In genomic region chr3:31165399-31165860, GRCh38 we compare ENCODE assay signal across 10 cellular contexts.
DNase-seq lines count a peak whose midpoint lies in the region; ATAC-seq, FAIRE-seq and TF ChIP-seq lines count a peak whose summit lies in the region.
"Had no signal": no experiment of that assay in that cellular context is flagged by ENCODE, and none has a peak within 500 bp of the region (broad histone marks: within the 10 kb centered on the region; RNA-seq: fewer than 3 reads in every experiment).

No MANE protein-coding gene starts in this region.

- TF ChIP-seq EP300 in HepG2 (IDR thresholded peaks at IDR 0.05; ENCODE audit: low read depth in 2 of 2, low read length in 2 of 2) (no peak), HepG2 (CRISPR knock-in tag; IDR thresholded peaks at IDR 0.05; ENCODE audit: borderline replicate concordance) (no peak)

- POLR2A ChIA-PET in HepG2 (lab: Yijun Ruan, JAX) = no interaction called here

- intact Hi-C loops in HepG2 (cut with micrococcal nuclease; ENCODE audit: unreplicated experiment) (no loop called here), right lobe of liver (cut with DNase I) (no loop called here), lower lobe of right lung (cut with DNase I) (no loop called here), aorta (cut with DNase I) (loop anchor here in 1 of 2 donors (5.0 kb wide), 1 partner anchor 112 kb away; no protein-coding TSS in a partner anchor)

- no peak for TF ChIP-seq RAD21 in HepG2 (CRISPR knock-in tag; IDR thresholded peaks at IDR 0.05)

- TF ChIP-seq CTCF in HepG2 (CRISPR knock-in tag; IDR thresholded peaks at IDR 0.05) (no peak), right lobe of liver (IDR thresholded peaks at IDR 0.05) (no peak), lower lobe of right lung (IDR thresholded peaks at IDR 0.05) (no peak)

- H3K4me1 ChIP-seq in HepG2 (ENCODE audit: insufficient read depth, low read length) = peaks cover 16% of the 10 kb centered on the region
- H3K4me1 ChIP-seq in right lobe of liver = no peaks in the 10 kb centered on the region
- peaks cover 21% of the 10 kb centered on the region for H3K4me1 ChIP-seq in lower lobe of right lung
- H3K4me1 ChIP-seq in aorta (ENCODE audit: control insufficient read depth in 1 of 2, insufficient read depth in 2 of 2, low read length in 2 of 2) = peaks cover 1 to 6% of the 10 kb centered on the region in 2 donors
- H3K4me1 ChIP-seq: colonic mucosa had no signal

- H3K27me3 ChIP-seq in HepG2 (ENCODE audit: control insufficient read depth in 1 of 2, insufficient read depth in 2 of 2, low read length in 2 of 2) (no peaks in the 10 kb centered on the region; a peak in 1 of 5 replicates), right lobe of liver (no peaks in the 10 kb centered on the region), lower lobe of right lung (ENCODE audit: low read depth) (no peaks in the 10 kb centered on the region), aorta (ENCODE audit: control insufficient read depth in 1 of 2, insufficient read depth in 2 of 2, low read length in 1 of 2) (no peaks in the 10 kb centered on the region)
- H3K27me3 ChIP-seq: colonic mucosa had no signal

- H3K9me3 ChIP-seq in HepG2 (ENCODE audit: low read length) = no peaks in the 10 kb centered on the region
- no peaks in the 10 kb centered on the region for H3K9me3 ChIP-seq in right lobe of liver
- no peaks in the 10 kb centered on the region for H3K9me3 ChIP-seq in lower lobe of right lung
- H3K9me3 ChIP-seq in aorta (ENCODE audit: control insufficient read depth, low read length) = no peaks in the 10 kb centered on the region
- H3K9me3 ChIP-seq: colonic mucosa had no signal

- TF ChIP-seq POLR2A in HepG2 (IDR thresholded peaks at IDR 0.05; ENCODE audit: insufficient read depth in 1 of 2, low read depth in 2 of 2, low read length in 2 of 2) (no peak), right lobe of liver (IDR thresholded peaks at IDR 0.05) (no peak)

- BruUV-seq in HepG2 (replicated peaks; lab: Mats Ljungman, UMichigan) = no TSS peak

- no peak for FAIRE-seq in HepG2 (lab: Jason Lieb, UNC)

- H3K79me2 ChIP-seq in HepG2 (ENCODE audit: insufficient read depth, low read length) = no peaks in the 10 kb centered on the region

- peak overlapping the region; percentile 58 for H3K4me2 ChIP-seq in HepG2 (ENCODE audit: low read depth, low read length)

- DNase-seq in HepG2 (ENCODE audit: low spot score) = no peak
- DNase-seq in right lobe of liver = no peak
- DNase-seq in astrocyte of the hippocampus (ENCODE audit: low read depth, low spot score) = peak; percentile 79
- peak; percentile 60 for DNase-seq in lower lobe of right lung
- no peak for DNase-seq in aorta
- DNase-seq in stimulated activated CD8-positive, alpha-beta memory T cell treated with anti-CD3 and anti-CD28 coated beads, Interleukin-4, amount 100 ng/mL, for 48 hours = no peak
- DNase-seq in substantia nigra (lab: John Stamatoyannopoulos, UW) = no peak
- DNase-seq: activated CD8-positive, alpha-beta memory T cell treated with anti-CD3 and anti-CD28 coated beads, Interleukin-2, amount 50 U/mL, for 48 hours; colonic mucosa had no signal

- H2AFZ ChIP-seq in HepG2 (ENCODE audit: low read length) = no peak overlapping the region

- H3K36me3 ChIP-seq in HepG2 (replicated peaks in 1 of 2; ENCODE audit: control insufficient read depth in 1 of 2, insufficient read depth in 2 of 2, low read length in 2 of 2) = no peaks in the 10 kb centered on the region
- H3K36me3 ChIP-seq in right lobe of liver = no peaks in the 10 kb centered on the region
- H3K36me3 ChIP-seq in lower lobe of right lung = no peaks in the 10 kb centered on the region
- no peaks in the 10 kb centered on the region for H3K36me3 ChIP-seq in aorta (ENCODE audit: control insufficient read depth in 1 of 2, insufficient read depth in 2 of 2, low read length in 1 of 2)
- H3K36me3 ChIP-seq: colonic mucosa had no signal

- H3K9ac ChIP-seq in HepG2 (ENCODE audit: insufficient read depth, low read depth, low read length) = no peak overlapping the region

- H3K27ac ChIP-seq in HepG2 (ENCODE audit: extremely low read length, insufficient read depth, low read length) (no peak overlapping the region), right lobe of liver (no peak overlapping the region), lower lobe of right lung (peak overlapping the region; percentile 70), aorta (ENCODE audit: low read depth in 1 of 2, low read length in 2 of 2) (peak overlapping the region; percentile 33 to 73), substantia nigra (ENCODE audit: low read depth, low read length, poor library complexity, severe bottlenecking) (no peak overlapping the region)
- H3K27ac ChIP-seq: colonic mucosa had no signal

- H3K4me3 ChIP-seq in HepG2 (replicated peaks in 1 of 3; ENCODE audit: insufficient read depth in 1 of 3, low read depth in 2 of 3, low read length in 3 of 3) (0 out of 6 replicates have a peak overlapping the region, but pooled peaks of 1 of the 3 experiments have one; percentile 6), right lobe of liver (no peak overlapping the region), lower lobe of right lung (no peak overlapping the region), aorta (ENCODE audit: low read length in 2 of 2) (peak overlapping the region; percentile 21 to 24)
- H3K4me3 ChIP-seq: colonic mucosa had no signal

- ATAC-seq in HepG2 (peak; percentile 50; the same call in 2 of the 3 replicates), right lobe of liver (no peak), lower lobe of right lung (peak; percentile 94 to 98), aorta (ENCODE audit: low FRiP score) (no peak), HG02610 (IDR thresholded peaks at IDR 0.05; ENCODE audit: unreplicated experiment) (no peak)

- in situ Hi-C loops in HepG2 (cut with HindIII; ENCODE audit: extremely low pct_ligation_motif_present, low pct_unique_long_range_greater_than_20kb) = no loop called here

- CTCF ChIA-PET in HepG2 (lab: Yijun Ruan, JAX; ENCODE audit: low intra/inter-chr PET ratio, low total read pairs) = no interaction called here

- 11% methylated on average over 8 of the region's 8 CpGs for WGBS in HepG2 (ENCODE audit: low lambda C conversion rate)
- 77% methylated on average over 8 of the region's 8 CpGs for WGBS in right lobe of liver (ENCODE audit: insufficient coverage, low coverage, low lambda C conversion rate, missing lambda C conversion rate)
- 3 to 4% methylated on average over 8 of the region's 8 CpGs for WGBS in aorta, 2 donors

- no peaks in the 10 kb centered on the region for H4K20me1 ChIP-seq in HepG2 (ENCODE audit: insufficient read depth, low read length)

TF ChIP-seq in HepG2, 621 proteins besides CTCF, POLR2A, EP300 and RAD21 (continues in another document):
- TF ChIP-seq GMEB1 (CRISPR knock-in tag; IDR thresholded peaks at IDR 0.05; ENCODE audit: borderline replicate concordance) (no peak), TEAD2 (CRISPR knock-in tag; IDR thresholded peaks at IDR 0.05) (no peak), ZNF460 (CRISPR knock-in tag; IDR thresholded peaks at IDR 0.05; ENCODE audit: borderline replicate concordance) (no peak), TSC22D2 (CRISPR knock-in tag; IDR thresholded peaks at IDR 0.05; ENCODE audit: borderline replicate concordance) (no peak), SNAPC4 (CRISPR knock-in tag; IDR thresholded peaks at IDR 0.05) (no peak), SSRP1 (CRISPR knock-in tag; IDR thresholded peaks at IDR 0.05) (no peak)

Comparison
In these comparisons a context has a peak if more than half of its experiments do, and no peak if none do; other contexts are left out.
1. ATAC-seq: peak in HepG2 (single experiment) and lower lobe of right lung (2 of 2); none in right lobe of liver (0 of 4), aorta (single experiment) and HG02610 (single experiment).
2. DNase-seq: peak in astrocyte of the hippocampus (single experiment) and lower lobe of right lung (single experiment); none in HepG2 (single experiment), right lobe of liver (0 of 3), aorta (0 of 2), stimulated activated CD8-positive, alpha-beta memory T cell treated with anti-CD3 and anti-CD28 coated beads, Interleukin-4, amount 100 ng/mL, for 48 hours (single experiment) and substantia nigra (0 of 49).
3. H3K27ac ChIP-seq: peak in lower lobe of right lung (single experiment) and aorta (2 of 2); none in HepG2 (single experiment), right lobe of liver (0 of 3) and substantia nigra (single experiment).
4. H3K4me3 ChIP-seq: peak in aorta (2 of 2); none in right lobe of liver (0 of 3) and lower lobe of right lung (single experiment).